In genomic region chr17:35900693-35901487, GRCh38 we compare ENCODE assay signal across 15 cellular contexts. TPM values are rescaled to one million over a fixed set of nuclear protein-coding genes. Genes with fewer than 3 reads are reported as not detected.
DNase-seq lines count a peak whose midpoint lies in the region; ATAC-seq and TF ChIP-seq lines count a peak whose summit lies in the region.
"Had no signal": no experiment of that assay in that cellular context is flagged by ENCODE, and none has a peak within 500 bp of the region (broad histone marks: within the 10 kb centered on the region; RNA-seq: fewer than 3 reads in every experiment).

No MANE protein-coding gene starts in this region.

- TF ChIP-seq CTCF in foreskin keratinocyte (conservative IDR thresholded peaks at IDR 0.05) = no peak

- POLR2A ChIA-PET in activated CD4-positive, alpha-beta memory T cell treated with anti-CD3 and anti-CD28 coated beads for 36 hours (lab: Charles Lee) = interaction anchor here (1.4 kb wide), 1 partner anchor 10 kb away, joined by 3 read pairs; no protein-coding TSS in a partner anchor

- peak overlapping the region; percentile 26 for H3K27ac Mint-ChIP-seq in activated CD4-positive, alpha-beta memory T cell treated with anti-CD3 and anti-CD28 coated beads for 36 hours
- H3K27ac Mint-ChIP-seq in stimulated activated effector memory CD8-positive, alpha-beta T cell treated with anti-CD3 and anti-CD28 coated beads, Interleukin-12 subunit alpha, Interleukin-12 subunit beta, amount 100 ng/mL, for 72 hours = peak overlapping the region; percentile 91

- no peaks in the 10 kb centered on the region for H3K36me3 Mint-ChIP-seq in activated T-cell treated with anti-CD3 and anti-CD28 coated beads, Interleukin-2, amount 50 U/mL, for 4 hours (ENCODE audit: insufficient read depth)
- no peaks in the 10 kb centered on the region for H3K36me3 Mint-ChIP-seq in activated CD4-positive, alpha-beta memory T cell treated with anti-CD3 and anti-CD28 coated beads for 36 hours
- peaks cover 5% of the 10 kb centered on the region for H3K36me3 Mint-ChIP-seq in stimulated activated effector memory CD8-positive, alpha-beta T cell treated with anti-CD3 and anti-CD28 coated beads, Interleukin-12 subunit alpha, Interleukin-12 subunit beta, amount 100 ng/mL, for 72 hours

- peak in 1 of 2 donors; percentile 25 for ATAC-seq in activated T-cell treated with anti-CD3 and anti-CD28 coated beads, Interleukin-2, amount 50 U/mL, for 4 hours
- ATAC-seq in foreskin keratinocyte (peak; percentile 65), HG03280 (IDR thresholded peaks at IDR 0.05; ENCODE audit: unreplicated experiment) (no peak), HG02938 (IDR thresholded peaks at IDR 0.05; ENCODE audit: unreplicated experiment) (no peak)
- no peak for ATAC-seq in stimulated activated effector memory CD8-positive, alpha-beta T cell treated with anti-CD3 and anti-CD28 coated beads, Interleukin-12 subunit alpha, Interleukin-12 subunit beta, amount 100 ng/mL, for 72 hours

- CTCF ChIA-PET in activated CD4-positive, alpha-beta memory T cell treated with anti-CD3 and anti-CD28 coated beads for 36 hours (lab: Charles Lee) = interaction anchor here (0.7 to 2.2 kb wide), 6 partner anchors 21 to 577 kb away, joined by 3 to 5 read pairs (median 4); partner anchors contain the start of gene CCL5

- peaks cover 27% of the 10 kb centered on the region for H3K4me1 ChIP-seq in foreskin keratinocyte
- H3K4me1 ChIP-seq: SJSA1 had no signal

- no peaks in the 10 kb centered on the region for H3K27me3 Mint-ChIP-seq in activated T-cell treated with anti-CD3 and anti-CD28 coated beads, Interleukin-2, amount 50 U/mL, for 4 hours (ENCODE audit: low read depth)
- H3K27me3 Mint-ChIP-seq in activated CD4-positive, alpha-beta memory T cell treated with anti-CD3 and anti-CD28 coated beads for 36 hours = no peaks in the 10 kb centered on the region

- no peak for DNase-seq in activated T-cell treated with anti-CD3 and anti-CD28 coated beads, Interleukin-2, amount 50 U/mL, for 4 hours
- DNase-seq in activated T-cell treated with anti-CD3 and anti-CD28 coated beads for 4 hours = no peak
- no peak for DNase-seq in activated CD4-positive, alpha-beta memory T cell treated with anti-CD3 and anti-CD28 coated beads for 36 hours
- peak; percentile 40 to 64 for DNase-seq in foreskin keratinocyte
- DNase-seq in stimulated activated effector memory CD8-positive, alpha-beta T cell treated with anti-CD3 and anti-CD28 coated beads, Interleukin-12 subunit alpha, Interleukin-12 subunit beta, amount 100 ng/mL, for 72 hours (ENCODE audit: low spot score in 2 of 2) = no peak
- no peak for DNase-seq in HuH-7.5 (ENCODE audit: low spot score)
- DNase-seq: aorta had no signal

- H3K9me3 Mint-ChIP-seq in activated T-cell treated with anti-CD3 and anti-CD28 coated beads, Interleukin-2, amount 50 U/mL, for 4 hours = no peaks in the 10 kb centered on the region
- H3K9me3 Mint-ChIP-seq in activated CD4-positive, alpha-beta memory T cell treated with anti-CD3 and anti-CD28 coated beads for 36 hours = no peaks in the 10 kb centered on the region
- H3K9me3 Mint-ChIP-seq in stimulated activated effector memory CD8-positive, alpha-beta T cell treated with anti-CD3 and anti-CD28 coated beads, Interleukin-12 subunit alpha, Interleukin-12 subunit beta, amount 100 ng/mL, for 72 hours = no peaks in the 10 kb centered on the region

- peak overlapping the region; percentile 61 for H3K4me3 Mint-ChIP-seq in activated T-cell treated with anti-CD3 and anti-CD28 coated beads, Interleukin-2, amount 50 U/mL, for 4 hours
- H3K4me3 Mint-ChIP-seq in activated CD4-positive, alpha-beta memory T cell treated with anti-CD3 and anti-CD28 coated beads for 36 hours = peak overlapping the region; percentile 20
- peak overlapping the region; percentile 67 for H3K4me3 Mint-ChIP-seq in stimulated activated effector memory CD8-positive, alpha-beta T cell treated with anti-CD3 and anti-CD28 coated beads, Interleukin-12 subunit alpha, Interleukin-12 subunit beta, amount 100 ng/mL, for 72 hours

- peaks cover 48% of the 10 kb centered on the region for H3K4me1 Mint-ChIP-seq in activated T-cell treated with anti-CD3 and anti-CD28 coated beads, Interleukin-2, amount 50 U/mL, for 4 hours (ENCODE audit: low read depth)
- H3K4me1 Mint-ChIP-seq in activated CD4-positive, alpha-beta memory T cell treated with anti-CD3 and anti-CD28 coated beads for 36 hours (ENCODE audit: low read depth) = peaks cover 31% of the 10 kb centered on the region
- H3K4me1 Mint-ChIP-seq in stimulated activated effector memory CD8-positive, alpha-beta T cell treated with anti-CD3 and anti-CD28 coated beads, Interleukin-12 subunit alpha, Interleukin-12 subunit beta, amount 100 ng/mL, for 72 hours = peaks cover 59% of the 10 kb centered on the region

- no peaks in the 10 kb centered on the region for H3K27me3 ChIP-seq in foreskin keratinocyte
- H3K27me3 ChIP-seq: SJSA1 had no signal

- H3K27ac ChIP-seq in foreskin keratinocyte = peak overlapping the region; percentile 40
- H3K27ac ChIP-seq: SJSA1 had no signal

- intact Hi-C loops in activated CD4-positive, alpha-beta memory T cell treated with anti-CD3 and anti-CD28 coated beads for 36 hours (cut with micrococcal nuclease) = no loop called here

RNA-seq across cellular contexts. Expression of gene CCL5, which starts 20.7 kb away (rescaled TPM):
- total RNA-seq in activated T-cell treated with anti-CD3 and anti-CD28 coated beads, Interleukin-2, amount 50 U/mL, for 4 hours = 10 to 100 TPM; 19.9 to 72.3 (median 64.7) TPM
- total RNA-seq in activated CD4-positive, alpha-beta memory T cell treated with anti-CD3 and anti-CD28 coated beads for 36 hours = 100 to 1,000 TPM; 120 to 133 TPM
- not detected in 2 replicates for total RNA-seq in foreskin keratinocyte
- 0.08 and 0.28 TPM in 2 replicates for polyA plus RNA-seq in foreskin keratinocyte
- total RNA-seq: epithelial cell of proximal tubule, G401, SJSA1 had no signal

RNA-seq across cellular contexts. Expression of gene RDM1, which starts 29.7 kb away (rescaled TPM):
- not detected for total RNA-seq in activated T-cell treated with anti-CD3 and anti-CD28 coated beads, Interleukin-2, amount 50 U/mL, for 4 hours
- 10 to 100 TPM; 10.4 to 10.6 TPM for total RNA-seq in activated CD4-positive, alpha-beta memory T cell treated with anti-CD3 and anti-CD28 coated beads for 36 hours
- total RNA-seq in foreskin keratinocyte = 0.85 and 1.8 TPM in 2 replicates
- 2.0 and 2.1 TPM in 2 replicates for polyA plus RNA-seq in foreskin keratinocyte
- total RNA-seq: aorta, skeletal muscle tissue had no signal
- polyA plus RNA-seq: aorta had no signal

RNA-seq across cellular contexts. Expression of gene HEATR9, which starts 32.2 kb away (rescaled TPM):
- total RNA-seq in activated T-cell treated with anti-CD3 and anti-CD28 coated beads, Interleukin-2, amount 50 U/mL, for 4 hours = under 1 TPM in 1 of 3 donors, not detected in 2; 0.21 TPM
- total RNA-seq in activated CD4-positive, alpha-beta memory T cell treated with anti-CD3 and anti-CD28 coated beads for 36 hours = under 1 TPM; 0.24 to 0.27 TPM
- total RNA-seq in foreskin keratinocyte = not detected in 2 replicates
- not detected in 2 replicates for polyA plus RNA-seq in foreskin keratinocyte
- total RNA-seq: aorta, epithelial cell of proximal tubule, G401, SJSA1, skeletal muscle tissue had no signal
- polyA plus RNA-seq: aorta had no signal

RNA-seq across cellular contexts. Expression of gene LYZL6, which starts 42.6 kb away (rescaled TPM):
- not detected for total RNA-seq in activated T-cell treated with anti-CD3 and anti-CD28 coated beads, Interleukin-2, amount 50 U/mL, for 4 hours
- not detected for total RNA-seq in activated CD4-positive, alpha-beta memory T cell treated with anti-CD3 and anti-CD28 coated beads for 36 hours
- total RNA-seq in foreskin keratinocyte = not detected in 2 replicates
- not detected in 2 replicates for polyA plus RNA-seq in foreskin keratinocyte
- total RNA-seq: aorta, epithelial cell of proximal tubule, G401, mucosa of gallbladder, SJSA1, skeletal muscle tissue, ureter had no signal
- polyA plus RNA-seq: aorta had no signal

Comparison
In these comparisons a context has a peak if more than half of its experiments do, and no peak if none do; other contexts are left out.
1. DNase-seq: peak in foreskin keratinocyte (2 of 2); none in activated T-cell treated with anti-CD3 and anti-CD28 coated beads, Interleukin-2, amount 50 U/mL, for 4 hours (single experiment), activated T-cell treated with anti-CD3 and anti-CD28 coated beads for 4 hours (single experiment), activated CD4-positive, alpha-beta memory T cell treated with anti-CD3 and anti-CD28 coated beads for 36 hours (single experiment), stimulated activated effector memory CD8-positive, alpha-beta T cell treated with anti-CD3 and anti-CD28 coated beads, Interleukin-12 subunit alpha, Interleukin-12 subunit beta, amount 100 ng/mL, for 72 hours (0 of 2) and HuH-7.5 (single experiment).
2. RNA of gene CCL5, which starts 20.7 kb away (total RNA-seq): 120 to 133 TPM in activated CD4-positive, alpha-beta memory T cell treated with anti-CD3 and anti-CD28 coated beads for 36 hours and 19.9 to 72.3 TPM in activated T-cell treated with anti-CD3 and anti-CD28 coated beads, Interleukin-2, amount 50 U/mL, for 4 hours; not detected in foreskin keratinocyte; every median in the first group is over 10 times any median in the second.
3. Peak in every context shown above with its lines, with median percentiles within 50 percentile points of each other: H3K4me3 Mint-ChIP-seq.